In genomic region chr6:147202516-147203310, GRCh38 we compare ENCODE assay signal across 8 cellular contexts. TPM values are rescaled to one million over a fixed set of nuclear protein-coding genes. Genes with fewer than 3 reads are reported as not detected.
DNase-seq lines count a peak whose midpoint lies in the region; ATAC-seq lines count a peak whose summit lies in the region.

No MANE protein-coding gene starts in this region.

- peaks cover 0 to 4% of the 10 kb centered on the region in 2 donors for H3K27me3 Mint-ChIP-seq in CD8-positive, alpha-beta memory T cell

- H3K27me3 ChIP-seq in CD8-positive, alpha-beta memory T cell (ENCODE audit: insufficient read depth, low read length, poor library complexity, severe bottlenecking): no peaks in the 10 kb centered on the region
- H3K27me3 ChIP-seq in effector memory CD4-positive, alpha-beta T cell (replicated peaks; ENCODE audit: control insufficient read depth, insufficient read depth, low read length, poor library complexity, severe bottlenecking): no peaks in the 10 kb centered on the region

- no peaks in the 10 kb centered on the region for H3K9me3 ChIP-seq in CD8-positive, alpha-beta memory T cell (ENCODE audit: low read length)
- H3K9me3 ChIP-seq in effector memory CD4-positive, alpha-beta T cell (ENCODE audit: control insufficient read depth, low read length): no peaks in the 10 kb centered on the region

- DNase-seq in CD8-positive, alpha-beta memory T cell: peak; percentile 62 to 89 (median 89)
- DNase-seq in HPDE6-E6E7 (ENCODE audit: extremely low spot score) (peak; percentile 97), NK-92 (lab: John Stamatoyannopoulos, UW; ENCODE audit: unreplicated experiment) (peak; percentile 25), lung microvascular endothelial cell (ENCODE audit: low read depth in 2 of 2) (peak; percentile 96 to 97)
- DNase-seq in activated CD8-positive, alpha-beta memory T cell treated with anti-CD3 and anti-CD28 coated beads for 24 hours: peak; percentile 83
- peak; percentile 71 to 80 (median 75) for DNase-seq in effector memory CD4-positive, alpha-beta T cell
- DNase-seq in stimulated activated CD4-positive, alpha-beta T cell treated with anti-CD3 and anti-CD28 coated beads, TNF-alpha, amount 100 ng/mL, for 48 hours (ENCODE audit: low read depth in 3 of 3): peak; percentile 63 to 70 (median 67)

- H3K27ac Mint-ChIP-seq in CD8-positive, alpha-beta memory T cell: peak overlapping the region; percentile 95 to 100 (median 97)

- peak overlapping the region; percentile 91 for H3K27ac ChIP-seq in CD8-positive, alpha-beta memory T cell (ENCODE audit: low read depth, low read length)
- H3K27ac ChIP-seq in effector memory CD4-positive, alpha-beta T cell (ENCODE audit: insufficient read depth, low read length, poor library complexity, severe bottlenecking): peak overlapping the region; percentile 89

- peak overlapping the region; percentile 93 to 98 (median 95) for H3K4me3 Mint-ChIP-seq in CD8-positive, alpha-beta memory T cell

- no peaks in the 10 kb centered on the region for H3K36me3 ChIP-seq in CD8-positive, alpha-beta memory T cell (ENCODE audit: insufficient read depth, low read length)
- H3K36me3 ChIP-seq in effector memory CD4-positive, alpha-beta T cell (ENCODE audit: control insufficient read depth, insufficient read depth, low read length): no peaks in the 10 kb centered on the region

- peaks cover 27 to 40% (median 38%) of the 10 kb centered on the region in 3 donors for H3K4me1 Mint-ChIP-seq in CD8-positive, alpha-beta memory T cell

- H3K36me3 Mint-ChIP-seq in CD8-positive, alpha-beta memory T cell: peaks cover 0 to 16% (median 1%) of the 10 kb centered on the region in 3 donors

- ATAC-seq in GM19463 (IDR thresholded peaks at IDR 0.05; ENCODE audit: unreplicated experiment): peak; percentile 66

- POLR2A ChIA-PET in CD8-positive, alpha-beta memory T cell (lab: Charles Lee): interaction anchor here (0.6 to 1.1 kb wide), 2 partner anchors 1347 to 1468 kb away, joined by 4 to 6 read pairs; partner anchors contain the start of gene EPM2A

- peaks cover 9% of the 10 kb centered on the region for H3K4me1 ChIP-seq in CD8-positive, alpha-beta memory T cell (ENCODE audit: insufficient read depth, low read length)
- H3K4me1 ChIP-seq in effector memory CD4-positive, alpha-beta T cell (ENCODE audit: control insufficient read depth, insufficient read depth, low read length, poor library complexity, severe bottlenecking): peaks cover 9% of the 10 kb centered on the region

- H3K9me3 Mint-ChIP-seq in CD8-positive, alpha-beta memory T cell: no peaks in the 10 kb centered on the region

- H3K4me3 ChIP-seq in CD8-positive, alpha-beta memory T cell (ENCODE audit: low read length): peak overlapping the region; percentile 80
- peak overlapping the region; percentile 74 for H3K4me3 ChIP-seq in effector memory CD4-positive, alpha-beta T cell (ENCODE audit: insufficient read depth, low read depth, low read length, poor library complexity, severe bottlenecking)

- CTCF ChIA-PET in CD8-positive, alpha-beta memory T cell (lab: Charles Lee): interaction anchor here (1.0 kb wide), 1 partner anchor 9 kb away, joined by 3 read pairs; no protein-coding TSS in a partner anchor

RNA-seq across cellular contexts. Expression of gene STXBP5, which starts 1.5 kb away (rescaled TPM):
- 10 to 100 TPM; 31.1 to 32.2 TPM for total RNA-seq in CD8-positive, alpha-beta memory T cell
- polyA plus RNA-seq in CD8-positive, alpha-beta memory T cell: 8.7 TPM
- total RNA-seq in lung microvascular endothelial cell: 13.3 and 14.1 TPM in 2 replicates

Comparison
In these comparisons a context has a peak if more than half of its experiments do, and no peak if none do; other contexts are left out.
1. Peak in every context shown above with its lines: DNase-seq, ATAC-seq, H3K4me3 ChIP-seq and H3K27ac ChIP-seq.
2. DNase-seq: peak in every context shown above with its lines; median percentile 97 in HPDE6-E6E7; 96 in lung microvascular endothelial cell; 89 in CD8-positive, alpha-beta memory T cell; 83 in activated CD8-positive, alpha-beta memory T cell treated with anti-CD3 and anti-CD28 coated beads for 24 hours; 75 in effector memory CD4-positive, alpha-beta T cell; 67 in stimulated activated CD4-positive, alpha-beta T cell treated with anti-CD3 and anti-CD28 coated beads, TNF-alpha, amount 100 ng/mL, for 48 hours; 25 in NK-92.